9 cellular contexts compared by ENCODE assay signal in the genomic region with DNA sequence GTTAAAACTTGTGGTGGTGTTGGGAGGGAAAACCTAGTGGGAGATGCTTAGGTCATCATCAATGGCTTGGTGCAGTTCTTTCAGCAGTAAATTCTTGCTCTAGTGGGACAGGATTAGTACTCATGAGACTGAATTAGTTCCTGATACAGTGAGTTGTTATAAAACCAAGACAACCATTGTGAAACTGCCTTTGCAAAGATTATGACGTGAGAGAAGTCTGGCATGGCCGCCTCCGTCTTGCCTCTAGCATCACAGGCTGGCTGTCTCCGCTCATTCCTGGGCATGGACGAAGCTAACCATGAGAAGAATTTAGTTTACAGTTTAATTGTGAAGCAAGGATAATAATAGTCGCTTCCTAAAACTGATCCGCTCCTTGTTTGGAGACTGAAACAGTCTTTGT.
DNase-seq lines count a peak whose midpoint lies in the region; ATAC-seq, FAIRE-seq and TF ChIP-seq lines count a peak whose summit lies in the region.
"Had no signal": no experiment of that assay in that cellular context is flagged by ENCODE, and none has a peak within 500 bp of the region (broad histone marks: within the 10 kb centered on the region; RNA-seq: fewer than 3 reads in every experiment).

No MANE protein-coding gene starts in this region.

- peak overlapping the region; percentile 56 for H3K4me2 ChIP-seq in smooth muscle cell

- H3K36me3 ChIP-seq in smooth muscle cell (ENCODE audit: low read depth) (no peaks in the 10 kb centered on the region), small intestine (ENCODE audit: control insufficient read depth in 2 of 2, insufficient read depth in 2 of 2, low read length in 2 of 2) (no peaks in the 10 kb centered on the region)

- H3K36me3 Mint-ChIP-seq in progenitor cell of endocrine pancreas (ENCODE audit: insufficient read depth) = no peaks in the 10 kb centered on the region

- H3K4me1 Mint-ChIP-seq in progenitor cell of endocrine pancreas (ENCODE audit: low read depth) = peaks cover 4% of the 10 kb centered on the region

- H3F3A ChIP-seq in smooth muscle cell (ENCODE audit: low read depth) = no peaks in the 10 kb centered on the region

- TF ChIP-seq CTCF in smooth muscle cell (IDR thresholded peaks at IDR 0.05; ENCODE audit: borderline replicate concordance, insufficient read depth, poor library complexity, severe bottlenecking) (no peak), progenitor cell of endocrine pancreas (IDR thresholded peaks at IDR 0.05; ENCODE audit: unreplicated experiment) (no peak)

- no peak overlapping the region for H3K4me3 ChIP-seq in smooth muscle cell
- no peak overlapping the region for H3K4me3 ChIP-seq in small intestine (ENCODE audit: low read depth in 1 of 2, low read length in 2 of 2)
- H3K4me3 ChIP-seq: skin epidermis had no signal

- H3K4me1 ChIP-seq in smooth muscle cell (ENCODE audit: low read depth) (no peaks in the 10 kb centered on the region), small intestine (ENCODE audit: control insufficient read depth in 2 of 2, insufficient read depth in 1 of 2, low read depth in 1 of 2, low read length in 1 of 2) (no peaks in the 10 kb centered on the region)

- H3K27me3 ChIP-seq in smooth muscle cell (ENCODE audit: low read depth) (no peaks in the 10 kb centered on the region), small intestine (ENCODE audit: control insufficient read depth in 2 of 2, insufficient read depth in 2 of 2, low read length in 2 of 2) (no peaks in the 10 kb centered on the region)

- peak overlapping the region; percentile 55 for H3K9ac ChIP-seq in smooth muscle cell (ENCODE audit: low read depth)

- peaks cover 3% of the 10 kb centered on the region for H3K9me3 Mint-ChIP-seq in progenitor cell of endocrine pancreas (ENCODE audit: low read depth)

- ATAC-seq in GM19035 (IDR thresholded peaks at IDR 0.05; ENCODE audit: unreplicated experiment) (peak; percentile 59), HG02938 (IDR thresholded peaks at IDR 0.05; ENCODE audit: unreplicated experiment) (peak; percentile 77)

- H3K9me3 ChIP-seq in smooth muscle cell (replicated peaks; ENCODE audit: low read depth) (no peaks in the 10 kb centered on the region), small intestine (ENCODE audit: control insufficient read depth, low read depth) (no peaks in the 10 kb centered on the region)

- DNase-seq in RPMI8226 (peak; percentile 11), smooth muscle cell (lab: John Stamatoyannopoulos, UW; ENCODE audit: unreplicated experiment) (no peak), DMS79 treated with DMSO at 0.1 percent for 48 hours (lab: John Stamatoyannopoulos, UW) (no peak), progenitor cell of endocrine pancreas (ENCODE audit: low spot score, unreplicated experiment) (no peak), small intestine (no peak)
- DNase-seq in activated effector memory CD4-positive, alpha-beta T cell treated with Interleukin-2 at 50 U/mL for 16 hours = no peak

- H3K27ac ChIP-seq in smooth muscle cell (ENCODE audit: low read depth) = peak overlapping the region; percentile 60
- H3K27ac ChIP-seq in small intestine (ENCODE audit: low read depth in 1 of 2, low read length in 1 of 2) = peak overlapping the region in 1 of 2 donors; percentile 54

- no peak overlapping the region for H3K27ac Mint-ChIP-seq in progenitor cell of endocrine pancreas

- H3K27me3 Mint-ChIP-seq in progenitor cell of endocrine pancreas = no peaks in the 10 kb centered on the region

- H2AFZ ChIP-seq in smooth muscle cell (ENCODE audit: low read depth) = peak overlapping the region; percentile 70

- H3K4me3 Mint-ChIP-seq in progenitor cell of endocrine pancreas (ENCODE audit: low read depth) = no peak overlapping the region

- FAIRE-seq in small intestine (lab: Jason Lieb, UNC) = no peak

- WGBS in smooth muscle cell (ENCODE audit: low lambda C conversion rate) = 48% methylated on average over 7 of the region's 7 CpGs
- 65 to 79% (median 73%) methylated on average over 7 of the region's 7 CpGs for WGBS in small intestine, 3 donors

- no peaks in the 10 kb centered on the region for H3K79me2 ChIP-seq in smooth muscle cell (ENCODE audit: low read depth)

- H4K20me1 ChIP-seq in smooth muscle cell (ENCODE audit: low read depth) = no peaks in the 10 kb centered on the region
